1 cellular context compared by ENCODE assay signal in the genomic region with DNA sequence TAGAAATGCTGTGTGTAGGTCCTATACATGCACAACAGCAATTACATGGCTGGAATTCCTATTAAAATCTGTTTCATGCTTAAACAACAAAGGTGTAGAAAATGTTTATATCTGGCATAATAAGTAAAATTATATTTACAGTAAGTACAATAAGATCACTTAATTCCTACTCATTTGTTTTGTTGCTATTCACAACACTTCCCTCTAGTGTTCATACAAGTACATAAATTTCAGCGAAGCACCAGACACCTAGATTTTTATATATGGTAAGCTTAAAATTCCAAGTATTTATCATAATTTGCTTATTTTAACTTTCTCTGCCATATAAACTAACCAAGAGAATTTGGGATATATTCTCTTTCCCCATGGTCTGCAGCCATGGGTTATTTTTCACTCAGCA.
A peak's percentile ranks its signal among the peaks of the same experiment; 100 is the strongest.
TF ChIP-seq lines count a peak whose summit lies in the region.

No MANE protein-coding gene starts in this region.

TF ChIP-seq in K562, 482 proteins besides CTCF, POLR2A, EP300 and RAD21 (continued from another document):
- TF ChIP-seq, protein P1, sequence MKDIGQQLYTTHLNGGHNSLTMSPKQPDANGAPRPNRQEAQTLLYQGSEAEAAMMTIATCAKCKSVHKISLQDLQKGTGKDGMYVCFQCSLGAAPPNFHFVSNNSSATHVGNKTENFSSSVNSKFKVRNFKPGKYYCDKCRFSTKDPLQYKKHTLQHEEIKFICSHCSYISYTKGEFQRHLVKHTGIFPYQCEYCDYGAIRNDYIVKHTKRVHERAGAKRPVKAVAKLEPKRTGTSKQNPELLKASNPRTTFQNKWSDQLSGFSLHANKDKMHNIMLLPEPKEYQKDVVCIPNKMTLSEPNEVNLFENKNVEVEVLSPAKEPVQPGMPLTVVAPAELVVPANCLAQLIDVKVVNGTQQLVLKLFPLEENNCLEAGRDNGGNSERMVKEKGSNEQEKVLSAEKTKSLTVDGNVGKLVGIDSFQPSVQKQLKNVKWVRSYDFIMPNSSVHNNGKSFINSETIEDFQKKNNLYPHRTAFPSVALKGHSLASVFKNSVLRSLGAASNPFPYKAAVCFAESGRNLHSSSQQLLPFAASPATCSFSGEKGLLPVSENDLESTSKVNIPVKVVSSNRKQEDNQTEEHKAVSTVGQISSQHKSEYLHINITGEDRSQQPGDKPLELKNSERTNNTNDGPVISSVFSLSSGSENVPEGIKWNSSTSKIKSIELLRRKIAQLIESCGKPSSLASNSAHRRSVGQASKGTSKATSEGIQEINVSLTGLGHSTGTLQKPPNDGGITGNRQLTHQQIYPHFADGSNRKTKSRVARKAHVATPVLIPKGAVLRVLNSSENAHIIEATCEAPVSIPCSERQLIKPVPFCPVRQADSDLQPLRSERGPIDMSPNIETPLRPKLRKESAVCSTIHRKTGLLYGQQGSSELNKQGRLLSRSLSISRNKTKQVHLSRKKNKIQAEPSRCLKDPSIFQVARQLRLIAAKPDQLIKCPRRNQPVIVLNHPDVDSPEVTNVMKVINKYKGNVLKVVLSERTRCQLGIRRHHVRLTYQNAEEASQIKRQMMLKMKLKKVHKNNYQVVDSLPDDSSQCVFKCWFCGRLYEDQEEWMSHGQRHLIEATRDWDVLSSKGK (CRISPR knock-in tag; IDR thresholded peaks at IDR 0.05), result no peak
- 0 out of 2 replicates have a peak, but pooled peaks have one; percentile 18 for TF ChIP-seq SMC3 (conservative IDR thresholded peaks at IDR 0.05; ENCODE audit: insufficient read depth, low read depth, low read length)
- TF ChIP-seq, protein P2, sequence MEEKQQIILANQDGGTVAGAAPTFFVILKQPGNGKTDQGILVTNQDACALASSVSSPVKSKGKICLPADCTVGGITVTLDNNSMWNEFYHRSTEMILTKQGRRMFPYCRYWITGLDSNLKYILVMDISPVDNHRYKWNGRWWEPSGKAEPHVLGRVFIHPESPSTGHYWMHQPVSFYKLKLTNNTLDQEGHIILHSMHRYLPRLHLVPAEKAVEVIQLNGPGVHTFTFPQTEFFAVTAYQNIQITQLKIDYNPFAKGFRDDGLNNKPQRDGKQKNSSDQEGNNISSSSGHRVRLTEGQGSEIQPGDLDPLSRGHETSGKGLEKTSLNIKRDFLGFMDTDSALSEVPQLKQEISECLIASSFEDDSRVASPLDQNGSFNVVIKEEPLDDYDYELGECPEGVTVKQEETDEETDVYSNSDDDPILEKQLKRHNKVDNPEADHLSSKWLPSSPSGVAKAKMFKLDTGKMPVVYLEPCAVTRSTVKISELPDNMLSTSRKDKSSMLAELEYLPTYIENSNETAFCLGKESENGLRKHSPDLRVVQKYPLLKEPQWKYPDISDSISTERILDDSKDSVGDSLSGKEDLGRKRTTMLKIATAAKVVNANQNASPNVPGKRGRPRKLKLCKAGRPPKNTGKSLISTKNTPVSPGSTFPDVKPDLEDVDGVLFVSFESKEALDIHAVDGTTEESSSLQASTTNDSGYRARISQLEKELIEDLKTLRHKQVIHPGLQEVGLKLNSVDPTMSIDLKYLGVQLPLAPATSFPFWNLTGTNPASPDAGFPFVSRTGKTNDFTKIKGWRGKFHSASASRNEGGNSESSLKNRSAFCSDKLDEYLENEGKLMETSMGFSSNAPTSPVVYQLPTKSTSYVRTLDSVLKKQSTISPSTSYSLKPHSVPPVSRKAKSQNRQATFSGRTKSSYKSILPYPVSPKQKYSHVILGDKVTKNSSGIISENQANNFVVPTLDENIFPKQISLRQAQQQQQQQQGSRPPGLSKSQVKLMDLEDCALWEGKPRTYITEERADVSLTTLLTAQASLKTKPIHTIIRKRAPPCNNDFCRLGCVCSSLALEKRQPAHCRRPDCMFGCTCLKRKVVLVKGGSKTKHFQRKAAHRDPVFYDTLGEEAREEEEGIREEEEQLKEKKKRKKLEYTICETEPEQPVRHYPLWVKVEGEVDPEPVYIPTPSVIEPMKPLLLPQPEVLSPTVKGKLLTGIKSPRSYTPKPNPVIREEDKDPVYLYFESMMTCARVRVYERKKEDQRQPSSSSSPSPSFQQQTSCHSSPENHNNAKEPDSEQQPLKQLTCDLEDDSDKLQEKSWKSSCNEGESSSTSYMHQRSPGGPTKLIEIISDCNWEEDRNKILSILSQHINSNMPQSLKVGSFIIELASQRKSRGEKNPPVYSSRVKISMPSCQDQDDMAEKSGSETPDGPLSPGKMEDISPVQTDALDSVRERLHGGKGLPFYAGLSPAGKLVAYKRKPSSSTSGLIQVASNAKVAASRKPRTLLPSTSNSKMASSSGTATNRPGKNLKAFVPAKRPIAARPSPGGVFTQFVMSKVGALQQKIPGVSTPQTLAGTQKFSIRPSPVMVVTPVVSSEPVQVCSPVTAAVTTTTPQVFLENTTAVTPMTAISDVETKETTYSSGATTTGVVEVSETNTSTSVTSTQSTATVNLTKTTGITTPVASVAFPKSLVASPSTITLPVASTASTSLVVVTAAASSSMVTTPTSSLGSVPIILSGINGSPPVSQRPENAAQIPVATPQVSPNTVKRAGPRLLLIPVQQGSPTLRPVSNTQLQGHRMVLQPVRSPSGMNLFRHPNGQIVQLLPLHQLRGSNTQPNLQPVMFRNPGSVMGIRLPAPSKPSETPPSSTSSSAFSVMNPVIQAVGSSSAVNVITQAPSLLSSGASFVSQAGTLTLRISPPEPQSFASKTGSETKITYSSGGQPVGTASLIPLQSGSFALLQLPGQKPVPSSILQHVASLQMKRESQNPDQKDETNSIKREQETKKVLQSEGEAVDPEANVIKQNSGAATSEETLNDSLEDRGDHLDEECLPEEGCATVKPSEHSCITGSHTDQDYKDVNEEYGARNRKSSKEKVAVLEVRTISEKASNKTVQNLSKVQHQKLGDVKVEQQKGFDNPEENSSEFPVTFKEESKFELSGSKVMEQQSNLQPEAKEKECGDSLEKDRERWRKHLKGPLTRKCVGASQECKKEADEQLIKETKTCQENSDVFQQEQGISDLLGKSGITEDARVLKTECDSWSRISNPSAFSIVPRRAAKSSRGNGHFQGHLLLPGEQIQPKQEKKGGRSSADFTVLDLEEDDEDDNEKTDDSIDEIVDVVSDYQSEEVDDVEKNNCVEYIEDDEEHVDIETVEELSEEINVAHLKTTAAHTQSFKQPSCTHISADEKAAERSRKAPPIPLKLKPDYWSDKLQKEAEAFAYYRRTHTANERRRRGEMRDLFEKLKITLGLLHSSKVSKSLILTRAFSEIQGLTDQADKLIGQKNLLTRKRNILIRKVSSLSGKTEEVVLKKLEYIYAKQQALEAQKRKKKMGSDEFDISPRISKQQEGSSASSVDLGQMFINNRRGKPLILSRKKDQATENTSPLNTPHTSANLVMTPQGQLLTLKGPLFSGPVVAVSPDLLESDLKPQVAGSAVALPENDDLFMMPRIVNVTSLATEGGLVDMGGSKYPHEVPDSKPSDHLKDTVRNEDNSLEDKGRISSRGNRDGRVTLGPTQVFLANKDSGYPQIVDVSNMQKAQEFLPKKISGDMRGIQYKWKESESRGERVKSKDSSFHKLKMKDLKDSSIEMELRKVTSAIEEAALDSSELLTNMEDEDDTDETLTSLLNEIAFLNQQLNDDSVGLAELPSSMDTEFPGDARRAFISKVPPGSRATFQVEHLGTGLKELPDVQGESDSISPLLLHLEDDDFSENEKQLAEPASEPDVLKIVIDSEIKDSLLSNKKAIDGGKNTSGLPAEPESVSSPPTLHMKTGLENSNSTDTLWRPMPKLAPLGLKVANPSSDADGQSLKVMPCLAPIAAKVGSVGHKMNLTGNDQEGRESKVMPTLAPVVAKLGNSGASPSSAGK (IDR thresholded peaks at IDR 0.05), result 0 out of 2 replicates have a peak, but pooled peaks have one; percentile 15
TF ChIP-seq in K562: peak in this region for 2.
